27 cellular contexts compared by ENCODE assay signal in the genomic region with DNA sequence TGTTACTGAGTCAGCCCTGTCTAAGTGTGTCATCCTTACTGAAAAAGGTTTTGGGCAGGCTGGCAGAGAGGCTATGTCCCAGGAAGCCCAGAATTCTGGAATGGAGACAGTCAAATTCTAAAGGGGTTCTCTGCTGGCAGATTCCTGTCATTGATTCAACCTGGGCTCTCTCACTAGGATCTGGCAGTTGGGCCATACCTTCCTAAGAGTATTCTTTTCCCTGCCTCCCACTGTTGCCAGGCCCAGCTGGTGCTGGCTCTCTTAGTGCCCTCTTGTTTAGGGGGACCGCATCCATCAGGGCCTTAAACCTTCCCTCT.
A peak's percentile ranks its signal among the peaks of the same experiment; 100 is the strongest.
DNase-seq lines count a peak whose midpoint lies in the region; ATAC-seq and TF ChIP-seq lines count a peak whose summit lies in the region.
"Had no signal": no experiment of that assay in that cellular context is flagged by ENCODE, and none has a peak within 500 bp of the region (broad histone marks: within the 10 kb centered on the region; RNA-seq: fewer than 3 reads in every experiment).

No MANE protein-coding gene starts in this region.

- TF ChIP-seq POLR2A in esophagus muscularis mucosa (IDR thresholded peaks at IDR 0.05; ENCODE audit: low read depth) (no peak), gastrocnemius medialis (IDR thresholded peaks at IDR 0.05) (no peak)

- ATAC-seq in right cardiac atrium (no peak), left ventricle myocardium superior (no peak), gastrocnemius medialis (no peak)
- ATAC-seq: activated T-cell treated with anti-CD3 and anti-CD28 coated beads, Interleukin-2, amount 50 U/mL, for 72 hours had no signal

- H3K36me3 ChIP-seq in esophagus muscularis mucosa = no peaks in the 10 kb centered on the region
- H3K36me3 ChIP-seq in gastrocnemius medialis = no peaks in the 10 kb centered on the region
- H3K36me3 ChIP-seq: ascending aorta, SJSA1, spleen, thyroid gland had no signal

- H3K4me3 ChIP-seq in right cardiac atrium (ENCODE audit: low read length) = no peak overlapping the region
- no peak overlapping the region for H3K4me3 ChIP-seq in esophagus muscularis mucosa
- no peak overlapping the region for H3K4me3 ChIP-seq in gastrocnemius medialis
- H3K4me3 ChIP-seq: ascending aorta, SJSA1, spleen, thyroid gland had no signal

- H3K27me3 ChIP-seq in right cardiac atrium (ENCODE audit: control insufficient read depth, insufficient read depth) = no peaks in the 10 kb centered on the region
- no peaks in the 10 kb centered on the region for H3K27me3 ChIP-seq in esophagus muscularis mucosa
- no peaks in the 10 kb centered on the region for H3K27me3 ChIP-seq in gastrocnemius medialis
- H3K27me3 ChIP-seq: ascending aorta, SJSA1, spleen, thyroid gland had no signal

- H3K27ac ChIP-seq in right cardiac atrium (ENCODE audit: low read length) = peak overlapping the region; percentile 96
- H3K27ac ChIP-seq in esophagus muscularis mucosa (replicated peaks in 1 of 4) = peak overlapping the region; percentile 43 to 62 (median 54)
- H3K27ac ChIP-seq in gastrocnemius medialis = peak overlapping the region; percentile 4 to 64 (median 43)
- H3K27ac ChIP-seq: ascending aorta, C4-2B, SJSA1, spleen, thyroid gland had no signal

- no peaks in the 10 kb centered on the region for H3K9me3 ChIP-seq in right cardiac atrium (ENCODE audit: control insufficient read depth, low read length)
- no peaks in the 10 kb centered on the region for H3K9me3 ChIP-seq in esophagus muscularis mucosa
- no peaks in the 10 kb centered on the region for H3K9me3 ChIP-seq in gastrocnemius medialis
- H3K9me3 ChIP-seq: ascending aorta, SJSA1, spleen, thyroid gland had no signal

- DNase-seq in right cardiac atrium (no peak), left ventricle myocardium superior (no peak), esophagus muscularis mucosa (ENCODE audit: extremely low spot score) (peak; percentile 64), gastrocnemius medialis (no peak), mucosa of gallbladder (ENCODE audit: low spot score) (no peak), NCI-H1417 (lab: John Stamatoyannopoulos, UW) (no peak), DMS 273 (lab: John Stamatoyannopoulos, UW; ENCODE audit: unreplicated experiment) (no peak)
- no peak for DNase-seq in activated naive CD4-positive, alpha-beta T cell treated with Interleukin-2 at 50 U/mL for 16 hours
- DNase-seq: activated CD4-positive, alpha-beta T cell treated with anti-CD3 and anti-CD28 coated beads, Interleukin-2, amount 10 ng/mL, durations not matched to agents 24 days and 14 days; activated naive CD4-positive, alpha-beta T cell treated with anti-CD3 and anti-CD28 coated beads, Interleukin-2, amount 50 U/mL, for 16 hours; activated T-cell treated with anti-CD3 and anti-CD28 coated beads, Interleukin-2, amount 50 U/mL, for 72 hours; cerebellar nuclear complex; effector CD4-positive, alpha-beta T cell; H7; midbrain; NCI-H1092; NCI-H1930; NCI-H345; NCI-H82; spleen; stimulated activated CD4-positive, alpha-beta T cell treated with anti-CD3 and anti-CD28 coated beads, Interleukin-4, amount 100 ng/mL, for 1 hour; stimulated activated naive CD4-positive, alpha-beta T cell; T-helper 2 cell; thyroid gland had no signal

- in situ Hi-C loops in gastrocnemius medialis (cut with MboI; ENCODE audit: low sequenced_read_pairs in 4 of 4) = no loop called here

- TF ChIP-seq EP300 in esophagus muscularis mucosa (IDR thresholded peaks at IDR 0.05) = no peak

- intact Hi-C loops in right cardiac atrium (cut with DNase I) = no loop called here
- intact Hi-C loops in left ventricle myocardium superior (cut with micrococcal nuclease) = no loop called here
- intact Hi-C loops in esophagus muscularis mucosa (cut with DNase I) = no loop called here
- intact Hi-C loops in gastrocnemius medialis (cut with DNase I; ENCODE audit: low total_unique reads) = no loop called here

- H3K4me1 ChIP-seq in right cardiac atrium (ENCODE audit: control insufficient read depth, insufficient read depth, low read length) (peaks cover 15% of the 10 kb centered on the region), esophagus muscularis mucosa (peaks cover 0 to 18% (median 11%) of the 10 kb centered on the region in 4 donors), gastrocnemius medialis (peaks cover 4 to 9% of the 10 kb centered on the region in 2 donors)
- H3K4me1 ChIP-seq: ascending aorta, spleen, thyroid gland had no signal

- WGBS in right cardiac atrium = 94% methylated on average over 1 of the region's 1 CpG
- WGBS in esophagus muscularis mucosa = 100% methylated on average over 1 of the region's 1 CpG

- no peak for TF ChIP-seq CTCF in esophagus muscularis mucosa (IDR thresholded peaks at IDR 0.05)
- no peak for TF ChIP-seq CTCF in gastrocnemius medialis (IDR thresholded peaks at IDR 0.05 in 4 of 5, conservative IDR thresholded peaks at IDR 0.05 in 1 of 5)

Comparison
In these comparisons a context has a peak if more than half of its experiments do, and no peak if none do; other contexts are left out.
1. H3K27ac ChIP-seq: peak in every context shown above with its lines; median percentile 96 in right cardiac atrium; 54 in esophagus muscularis mucosa; 43 in gastrocnemius medialis.